25 cellular contexts compared by ENCODE assay signal in the genomic region with DNA sequence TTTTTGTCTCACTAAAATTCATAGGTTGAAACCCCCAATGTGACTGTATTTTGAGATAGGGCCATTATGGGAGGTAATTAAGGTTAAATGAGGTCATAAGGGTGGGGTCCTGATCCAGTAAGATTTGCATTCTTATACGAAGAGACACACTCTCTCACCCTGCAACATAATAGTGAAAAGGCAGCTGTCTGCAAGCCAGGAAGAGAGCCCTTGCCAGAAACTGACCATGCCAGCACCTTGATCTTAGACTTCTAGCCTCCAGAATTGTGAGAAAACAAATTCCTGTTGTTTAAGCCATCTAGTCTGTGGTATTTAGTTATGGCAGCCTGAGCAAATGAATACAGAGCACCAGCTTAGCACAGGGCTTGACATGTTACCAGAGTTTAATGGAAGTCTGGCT. TPM values are rescaled to one million over a fixed set of nuclear protein-coding genes. Genes with fewer than 3 reads are reported as not detected.
DNase-seq lines count a peak whose midpoint lies in the region; ATAC-seq, FAIRE-seq and TF ChIP-seq lines count a peak whose summit lies in the region.
"Had no signal": no experiment of that assay in that cellular context is flagged by ENCODE, and none has a peak within 500 bp of the region (broad histone marks: within the 10 kb centered on the region; RNA-seq: fewer than 3 reads in every experiment).

No MANE protein-coding gene starts in this region.

- H3K9ac ChIP-seq in HUES48 (ENCODE audit: low read depth, low read length): peak overlapping the region; percentile 42; the same call in 1 of the 2 replicates
- no peak overlapping the region for H3K9ac ChIP-seq in endodermal cell (ENCODE audit: extremely low read depth, low read length, poor library complexity, severe bottlenecking)
- H3K9ac ChIP-seq: BLaER1 treated with 17β-estradiol and CSF1 and Interleukin-3, amounts not matched to agents 10 nM and 100 nM had no signal

- H3K4me3 ChIP-seq in A549: no peak overlapping the region
- H3K4me3 ChIP-seq in HUES48 (ENCODE audit: low read depth, low read length): no peak overlapping the region
- H3K4me3 ChIP-seq in endodermal cell (ENCODE audit: low read length): no peak overlapping the region
- H3K4me3 ChIP-seq in ovary: no peak overlapping the region
- H3K4me3 ChIP-seq: BLaER1 treated with 17β-estradiol and CSF1 and Interleukin-3, amounts not matched to agents 10 nM and 100 nM had no signal

- no peak for TF ChIP-seq POLR2A in A549 (IDR thresholded peaks at IDR 0.05; ENCODE audit: low read length)
- no peak for TF ChIP-seq POLR2A in ovary (IDR thresholded peaks at IDR 0.05)

- 50% methylated on average over 1 of the region's 1 CpG for WGBS in A549 (ENCODE audit: missing lambda C conversion rate)
- 57% methylated on average over 1 of the region's 1 CpG; no CpG with 5 or more reads in 1 of the 2 experiments for whole genome bisulfite sequencing in endodermal cell (ENCODE audit: insufficient coverage in 1 of 2, insufficient read length in 1 of 2), 2 experiments
- 17 to 32% (median 21%) methylated on average over 1 of the region's 1 CpG for WGBS in ovary, 3 donors

- H3K4me1 Mint-ChIP-seq in WTC11: peaks cover 19% of the 10 kb centered on the region
- H3K4me1 Mint-ChIP-seq in endodermal cell: peaks cover 11% of the 10 kb centered on the region
- H3K4me1 Mint-ChIP-seq: CD4-positive, alpha-beta memory T cell had no signal

- H3K27me3 Mint-ChIP-seq in WTC11 (ENCODE audit: low read depth): no peaks in the 10 kb centered on the region
- H3K27me3 Mint-ChIP-seq in endodermal cell (ENCODE audit: insufficient read depth): no peaks in the 10 kb centered on the region

- H3K9me3 ChIP-seq in A549: no peaks in the 10 kb centered on the region
- H3K9me3 ChIP-seq in HUES48 (ENCODE audit: control insufficient read depth, insufficient read depth, low read length): no peaks in the 10 kb centered on the region
- H3K9me3 ChIP-seq in endodermal cell (ENCODE audit: control insufficient read depth, low read length): no peaks in the 10 kb centered on the region
- H3K9me3 ChIP-seq in ovary: no peaks in the 10 kb centered on the region
- H3K9me3 ChIP-seq: BE2C; BLaER1 treated with 17β-estradiol and CSF1 and Interleukin-3, amounts not matched to agents 10 nM and 100 nM had no signal

- H3K27ac Mint-ChIP-seq in WTC11 (peak overlapping the region; percentile 74; the same call in 1 of the 2 replicates), endodermal cell (no peak overlapping the region)
- H3K27ac Mint-ChIP-seq: CD4-positive, alpha-beta memory T cell had no signal

- peak; percentile 68 for FAIRE-seq in A549 (lab: Jason Lieb, UNC)
- FAIRE-seq: A204.1, GM12891, GM18507, H54 had no signal

- TF ChIP-seq EP300 in A549 (IDR thresholded peaks at IDR 0.05) (no peak), ovary (IDR thresholded peaks at IDR 0.05) (no peak)

- H3K36me3 ChIP-seq in HUES48 (ENCODE audit: control insufficient read depth, insufficient read depth, low read length) (no peaks in the 10 kb centered on the region), endodermal cell (ENCODE audit: control insufficient read depth, insufficient read depth, low read length) (no peaks in the 10 kb centered on the region), ovary (no peaks in the 10 kb centered on the region)
- H3K36me3 ChIP-seq: BE2C; BLaER1 treated with 17β-estradiol and CSF1 and Interleukin-3, amounts not matched to agents 10 nM and 100 nM had no signal

- H3K36me3 Mint-ChIP-seq in WTC11: no peaks in the 10 kb centered on the region
- H3K36me3 Mint-ChIP-seq in endodermal cell (ENCODE audit: low read depth): no peaks in the 10 kb centered on the region
- H3K36me3 Mint-ChIP-seq: CD4-positive, alpha-beta memory T cell had no signal

- DNase-seq in A549 (ENCODE audit: low read depth in 1 of 2, low spot score in 1 of 2) (no peak), WTC11 (ENCODE audit: low spot score) (no peak), astrocyte of the hippocampus (ENCODE audit: low read depth, low spot score) (peak; percentile 56), endodermal cell (no peak), ovary (no peak), NCI-H2107 (lab: John Stamatoyannopoulos, UW) (no peak), mucosa of gallbladder (ENCODE audit: low spot score) (no peak)
- DNase-seq: ACHN; AML-193; BE2C; Calu3; CD4-positive, alpha-beta memory T cell; COR-L47; DMS53; DMS79 treated with DMSO at 0.1 percent for 48 hours; GF-D8; GOT3; HCEC 1CT had no signal

- CTCF ChIA-PET in A549 (lab: Yijun Ruan, JAX) (interaction anchor here (1.4 kb wide), 1 partner anchor 321 kb away, joined by 3 read pairs; no protein-coding TSS in a partner anchor), WTC11 (lab: Charles Lee) (interaction anchor here (1.0 to 1.4 kb wide), 3 partner anchors 44 to 238 kb away, joined by 3 to 4 read pairs (median 4); no protein-coding TSS in a partner anchor)

- ATAC-seq in A549 (no peak), WTC11 (peak; percentile 55)

- POLR2A ChIA-PET in A549 (lab: Yijun Ruan, JAX): no interaction called here
- POLR2A ChIA-PET in WTC11 (lab: Charles Lee): no interaction called here

- H3K27ac ChIP-seq in A549: no peak overlapping the region
- H3K27ac ChIP-seq in HUES48 (ENCODE audit: low read depth, low read length): peak overlapping the region; percentile 14
- no peak overlapping the region for H3K27ac ChIP-seq in endodermal cell (ENCODE audit: low read depth, low read length)
- no peak overlapping the region for H3K27ac ChIP-seq in ovary
- H3K27ac ChIP-seq: 22Rv1; BLaER1 treated with 17β-estradiol and CSF1 and Interleukin-3, amounts not matched to agents 10 nM and 100 nM had no signal

- TF ChIP-seq RAD21 in A549 (conservative IDR thresholded peaks at IDR 0.05 in 1 of 2, IDR thresholded peaks at IDR 0.05 in 1 of 2): no peak

- no peak overlapping the region for H3K4me2 ChIP-seq in A549
- H3K4me2 ChIP-seq: BLaER1 treated with 17β-estradiol and CSF1 and Interleukin-3, amounts not matched to agents 10 nM and 100 nM had no signal

- H3K9me3 Mint-ChIP-seq in WTC11 (no peaks in the 10 kb centered on the region), endodermal cell (no peaks in the 10 kb centered on the region)

- H3K27me3 ChIP-seq in HUES48 (ENCODE audit: control insufficient read depth, insufficient read depth, low read length) (peaks cover 3% of the 10 kb centered on the region; the same call in 1 of the 2 replicates), endodermal cell (ENCODE audit: control insufficient read depth, insufficient read depth, low read length, poor library complexity, severe bottlenecking) (no peaks in the 10 kb centered on the region), ovary (peaks cover 4% of the 10 kb centered on the region)
- H3K27me3 ChIP-seq: BE2C had no signal

- intact Hi-C loops in ovary (cut with DNase I): no loop called here

- TF ChIP-seq CTCF in A549 (IDR thresholded peaks at IDR 0.05) (no peak), WTC11 (IDR thresholded peaks at IDR 0.05) (no peak), endodermal cell (conservative IDR thresholded peaks at IDR 0.05) (no peak), ovary (IDR thresholded peaks at IDR 0.05) (no peak)

- no peak overlapping the region for H3K4me3 Mint-ChIP-seq in WTC11
- no peak overlapping the region for H3K4me3 Mint-ChIP-seq in endodermal cell
- H3K4me3 Mint-ChIP-seq: CD4-positive, alpha-beta memory T cell had no signal

- H3K4me1 ChIP-seq in A549 (no peaks in the 10 kb centered on the region), HUES48 (ENCODE audit: control insufficient read depth, insufficient read depth, low read length) (peaks cover 36% of the 10 kb centered on the region), endodermal cell (ENCODE audit: control insufficient read depth, insufficient read depth, low read length) (no peaks in the 10 kb centered on the region), ovary (ENCODE audit: insufficient read depth) (no peaks in the 10 kb centered on the region)
- H3K4me1 ChIP-seq: BE2C had no signal

TF ChIP-seq in A549, 52 proteins besides CTCF, POLR2A, EP300 and RAD21 (continues in another document):
- no peak for TF ChIP-seq KDM1A (IDR thresholded peaks at IDR 0.05; ENCODE audit: low read depth)
- no peak for TF ChIP-seq HOXB5 (CRISPR knock-in tag; IDR thresholded peaks at IDR 0.05)

TF ChIP-seq in WTC11, 78 proteins besides CTCF, POLR2A, EP300 and RAD21 (continues in another document):
- TF ChIP-seq SOX15 (CRISPR knock-in tag; IDR thresholded peaks at IDR 0.05) (no peak), FOXK1 (CRISPR knock-in tag; IDR thresholded peaks at IDR 0.05) (no peak), NFE2L1 (CRISPR knock-in tag; IDR thresholded peaks at IDR 0.05) (no peak), ETV6 (CRISPR knock-in tag; IDR thresholded peaks at IDR 0.05) (no peak), ZNF219 (CRISPR knock-in tag; IDR thresholded peaks at IDR 0.05; ENCODE audit: borderline replicate concordance) (no peak)
- TF ChIP-seq, protein P1, sequence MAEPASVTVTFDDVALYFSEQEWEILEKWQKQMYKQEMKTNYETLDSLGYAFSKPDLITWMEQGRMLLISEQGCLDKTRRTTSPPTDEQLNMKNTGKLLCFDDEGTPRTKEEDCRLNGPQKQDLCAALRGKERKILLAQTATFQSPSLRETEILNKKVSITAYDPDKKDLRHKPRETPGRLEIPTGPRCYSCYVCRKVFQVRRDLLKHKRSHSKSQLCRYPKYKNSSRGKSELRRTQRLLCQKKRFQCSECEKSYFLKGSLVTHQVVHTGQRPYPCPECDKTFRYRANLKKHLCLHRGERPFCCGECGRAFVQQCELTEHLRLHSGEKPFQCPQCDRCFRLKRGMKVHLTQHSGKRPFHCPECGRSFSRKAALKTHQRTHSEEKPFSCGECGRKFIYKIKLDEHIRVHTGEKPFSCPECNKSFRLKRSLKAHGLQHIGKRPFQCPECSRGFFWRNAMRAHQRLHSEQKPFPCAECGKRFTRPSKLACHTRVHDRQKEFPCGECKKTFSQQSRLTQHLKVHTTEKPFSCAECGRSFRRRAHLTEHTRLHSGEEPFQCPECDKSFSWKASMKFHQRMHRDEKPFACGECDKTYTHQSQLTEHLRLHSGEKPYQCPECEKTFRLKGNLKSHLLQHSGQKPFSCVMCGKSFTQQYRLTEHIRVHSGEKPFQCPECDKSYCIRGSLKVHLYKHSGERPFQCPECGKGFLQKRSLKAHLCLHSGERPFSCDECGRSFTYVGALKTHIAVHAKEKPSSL (CRISPR knock-in tag; conservative IDR thresholded peaks at IDR 0.05): no peak

RNA-seq across cellular contexts. Expression of gene IGSF1, which starts 17.5 kb away (rescaled TPM):
- polyA plus RNA-seq in A549 (2011; rRNA removed) (1.9 and 2.6 TPM in 2 replicates), A549 (2017; fragmentation: RNase III; extraction: RNeasy Plus Mini Kit Qiagen cat#74134 plus additional on column Dnase treatment) (0.50 to 0.68 TPM (median 0.54 TPM) in 3 replicates), ovary (1 to 10 TPM in 1 of 2 donors, under 1 TPM in 1; 0.23 to 3.5 TPM)
- polyA plus RNA-seq in A549 (2012; cell fraction: cytosol; rRNA removed): 0.16 and 0.20 TPM in 2 replicates
- polyA plus RNA-seq in A549 (2012; cell fraction: nucleus; rRNA removed): 0.73 and 0.84 TPM in 2 replicates
- 1.9 TPM in 2 replicates for polyA minus RNA-seq in A549 (2011; rRNA and poly(A)+ RNA removed)
- total RNA-seq in WTC11 (2021) (16.2 to 23.6 TPM (median 19.1 TPM) in 3 replicates), endodermal cell (10 to 100 TPM in 1 of 2 donors, 1 to 10 TPM in 1; 5.6 to 10.5 TPM), ovary (1 to 10 TPM in 2 of 7 donors, under 1 TPM in 5; 0.23 to 2.4 (median 0.57) TPM), mucosa of gallbladder (1.7 TPM)
- 5.2 TPM for polyA plus RNA-seq in endodermal cell (2013, experiment 1 of 2)
- polyA plus RNA-seq in endodermal cell (2013, experiment 2 of 2): 4.4 TPM
- total RNA-seq: Calu3; CD4-positive, alpha-beta memory T cell had no signal
- polyA plus RNA-seq: CD4-positive, alpha-beta memory T cell had no signal
